In genomic region chr18:56638232-56639093, GRCh38 we compare ENCODE assay signal across 1 cellular context.
TF ChIP-seq lines count a peak whose summit lies in the region.

Gene TXNL1 (minus strand): TSS chr18:56638592. CDS start chr18:56638440, 152 bp downstream.

TF ChIP-seq in HepG2, 621 proteins besides CTCF, POLR2A, EP300 and RAD21 (continued from another document and continues in another):
- TF ChIP-seq ZBTB40 (IDR thresholded peaks at IDR 0.05) (no peak), ZBTB40 (CRISPR knock-in tag; IDR thresholded peaks at IDR 0.05) (peak; percentile 64; the same call in 1 of the 2 replicates), GLMP (CRISPR knock-in tag; IDR thresholded peaks at IDR 0.05; ENCODE audit: borderline replicate concordance) (no peak), TSC22D2 (CRISPR knock-in tag; IDR thresholded peaks at IDR 0.05; ENCODE audit: borderline replicate concordance) (no peak), ZNF747 (CRISPR knock-in tag; IDR thresholded peaks at IDR 0.05; ENCODE audit: borderline replicate concordance) (peak; percentile 50; the same call in 1 of the 2 replicates), TFAP4 (IDR thresholded peaks at IDR 0.05; ENCODE audit: borderline replicate concordance, low read depth) (no peak), ELF1 (CRISPR knock-in tag; IDR thresholded peaks at IDR 0.05) (peak; percentile 85), ZNF362 (CRISPR knock-in tag; IDR thresholded peaks at IDR 0.05; ENCODE audit: borderline replicate concordance) (no peak), ZNF749 (CRISPR knock-in tag; IDR thresholded peaks at IDR 0.05; ENCODE audit: borderline replicate concordance) (peak; percentile 50; the same call in 1 of the 2 replicates), ARNT2 (CRISPR knock-in tag; IDR thresholded peaks at IDR 0.05; ENCODE audit: low read depth) (peak; percentile 19; the same call in 1 of the 2 replicates), NPAS2 (CRISPR knock-in tag; IDR thresholded peaks at IDR 0.05; ENCODE audit: borderline replicate concordance) (no peak), MYC (CRISPR knock-in tag; IDR thresholded peaks at IDR 0.05; ENCODE audit: borderline replicate concordance) (peak; percentile 87; the same call in 1 of the 2 replicates), MAZ (IDR thresholded peaks at IDR 0.05; ENCODE audit: borderline replicate concordance, low read depth, low read length) (peak; percentile 92), MAZ (CRISPR knock-in tag; IDR thresholded peaks at IDR 0.05; ENCODE audit: low read depth) (peak; percentile 77), ZNF468 (CRISPR knock-in tag; IDR thresholded peaks at IDR 0.05) (no peak), SAP130 (CRISPR knock-in tag; IDR thresholded peaks at IDR 0.05; ENCODE audit: low read depth) (peak; percentile 86), ZNF619 (CRISPR knock-in tag; IDR thresholded peaks at IDR 0.05) (no peak), ONECUT2 (CRISPR knock-in tag; IDR thresholded peaks at IDR 0.05) (no peak), DDIT3 (CRISPR knock-in tag; IDR thresholded peaks at IDR 0.05) (no peak), BCL6 (CRISPR knock-in tag; IDR thresholded peaks at IDR 0.05) (0 out of 2 replicates have a peak, but pooled peaks have one; percentile 6), ZNF761 (CRISPR knock-in tag; conservative IDR thresholded peaks at IDR 0.05) (no peak), MATR3 (CRISPR knock-in tag; IDR thresholded peaks at IDR 0.05) (no peak), AHDC1 (CRISPR knock-in tag; IDR thresholded peaks at IDR 0.05; ENCODE audit: borderline replicate concordance) (no peak), NCOA5 (CRISPR knock-in tag; IDR thresholded peaks at IDR 0.05) (no peak), PHF21A (CRISPR knock-in tag; IDR thresholded peaks at IDR 0.05) (peak; percentile 26; the same call in 1 of the 2 replicates), SRY (CRISPR knock-in tag; IDR thresholded peaks at IDR 0.05) (no peak), REL (CRISPR knock-in tag; conservative IDR thresholded peaks at IDR 0.05) (no peak), ZNF12 (CRISPR knock-in tag; IDR thresholded peaks at IDR 0.05) (no peak), SRF (IDR thresholded peaks at IDR 0.05; ENCODE audit: low read depth, low read length) (no peak), ZNF17 (CRISPR knock-in tag; IDR thresholded peaks at IDR 0.05) (no peak), NFAT5 (CRISPR knock-in tag; IDR thresholded peaks at IDR 0.05) (no peak), HNF1B (CRISPR knock-in tag; IDR thresholded peaks at IDR 0.05) (no peak)
